2 cellular contexts compared by ENCODE assay signal in genomic region chr19:14786421-14786851, GRCh38.
TF ChIP-seq lines count a peak whose summit lies in the region.

No MANE protein-coding gene starts in this region.

TF ChIP-seq in IMR-90, 13 proteins besides CTCF, POLR2A, EP300 and RAD21:
- TF ChIP-seq BHLHE40 (IDR thresholded peaks at IDR 0.05; ENCODE audit: low read depth, low read length) (no peak), CEBPB (IDR thresholded peaks at IDR 0.05; ENCODE audit: low read depth, low read length) (no peak), MXI1 (IDR thresholded peaks at IDR 0.05; ENCODE audit: borderline replicate concordance, low read depth, low read length) (no peak), FOS (IDR thresholded peaks at IDR 0.05; ENCODE audit: low read depth, low read length) (no peak), ELK1 (IDR thresholded peaks at IDR 0.05; ENCODE audit: borderline replicate concordance, low read depth, low read length) (no peak), RFX5 (IDR thresholded peaks at IDR 0.05; ENCODE audit: low read depth, low read length) (no peak), CHD1 (IDR thresholded peaks at IDR 0.05; ENCODE audit: low read depth, low read length) (no peak), MAFK (IDR thresholded peaks at IDR 0.05; ENCODE audit: low read depth, low read length) (no peak), NFE2L2 (IDR thresholded peaks at IDR 0.05; ENCODE audit: low read depth, low read length) (no peak), USF2 (IDR thresholded peaks at IDR 0.05; ENCODE audit: low read depth, low read length) (no peak), RCOR1 (IDR thresholded peaks at IDR 0.05; ENCODE audit: insufficient replicate concordance, low read length) (no peak), MAZ (IDR thresholded peaks at IDR 0.05; ENCODE audit: borderline replicate concordance, low read depth, low read length) (no peak), SMC3 (IDR thresholded peaks at IDR 0.05; ENCODE audit: low read depth, low read length) (no peak)

TF ChIP-seq in GM12878, 131 proteins besides CTCF, POLR2A, EP300 and RAD21:
- TF ChIP-seq RAD51 (IDR thresholded peaks at IDR 0.05) = no peak
- no peak for TF ChIP-seq HSF1 (IDR thresholded peaks at IDR 0.05; ENCODE audit: low read depth, low read length)
- 0 out of 2 replicates have a peak, but pooled peaks have one; percentile 23 for TF ChIP-seq EED (IDR thresholded peaks at IDR 0.05; ENCODE audit: low read depth)
- TF ChIP-seq MAX (IDR thresholded peaks at IDR 0.05; ENCODE audit: low read depth, low read length) = no peak
- peak; percentile 26; the same call in 1 of the 2 replicates for TF ChIP-seq SMC3 (IDR thresholded peaks at IDR 0.05; ENCODE audit: borderline replicate concordance, low read length)
TF ChIP-seq in GM12878: peak in this region for 2.
